ENCODE assay signal across 11 cellular contexts in genomic region chr15:39281094-39281493, GRCh38.
"Had no signal": no experiment of that assay in that cellular context is flagged by ENCODE, and none has a peak within 500 bp of the region (broad histone marks: within the 10 kb centered on the region; RNA-seq: fewer than 3 reads in every experiment).

No MANE protein-coding gene starts in this region.

- H3K9me3 ChIP-seq: suprapubic skin had no signal

- H3K27ac ChIP-seq: right atrium auricular region, suprapubic skin had no signal

- DNase-seq: activated CD4-positive, alpha-beta T cell treated with anti-CD3 and anti-CD28 coated beads, Interleukin-2, amount 10 ng/mL, durations not matched to agents 7 days and 5 days; activated CD8-positive, alpha-beta memory T cell treated with anti-CD3 and anti-CD28 coated beads, Interleukin-2, amount 50 U/mL, for 48 hours; activated gamma-delta T cell; activated T-cell treated with anti-CD3 and anti-CD28 coated beads, Interleukin-2, amount 50 U/mL, for 72 hours; amygdala; foreskin fibroblast; nucleus accumbens; small intestine; T-helper 2 cell had no signal

- H3K36me3 ChIP-seq: right atrium auricular region, suprapubic skin had no signal

- H3K4me3 ChIP-seq: right atrium auricular region, suprapubic skin had no signal

- H3K27me3 ChIP-seq: right atrium auricular region, suprapubic skin had no signal
